Comparison of ENCODE assay signal across 1 cellular context in the genomic region with DNA sequence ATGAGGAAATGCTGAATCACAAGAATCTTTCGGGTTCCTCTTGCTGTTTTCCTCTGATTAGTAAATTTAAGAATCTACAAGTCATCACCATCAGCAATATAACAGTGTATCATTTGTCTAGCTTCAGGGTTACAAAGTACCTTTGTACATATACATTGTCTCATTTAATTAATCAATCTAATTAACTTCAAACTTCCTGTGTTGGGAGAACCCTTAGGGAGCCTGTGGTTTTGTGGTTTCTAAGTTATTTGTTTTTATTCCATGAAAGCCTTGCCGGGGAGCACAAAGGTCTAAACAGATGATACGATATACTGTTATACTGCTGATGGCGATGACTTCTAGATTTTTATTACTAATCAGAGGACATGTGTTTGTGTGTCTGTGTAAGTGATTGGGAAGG.
TF ChIP-seq lines count a peak whose summit lies in the region.

No MANE protein-coding gene starts in this region.

TF ChIP-seq in IMR-90, 13 proteins besides CTCF, POLR2A, EP300 and RAD21 (continued from another document):
- TF ChIP-seq USF2 (IDR thresholded peaks at IDR 0.05; ENCODE audit: low read depth, low read length) (no peak), MAZ (IDR thresholded peaks at IDR 0.05; ENCODE audit: borderline replicate concordance, low read depth, low read length) (no peak), BHLHE40 (IDR thresholded peaks at IDR 0.05; ENCODE audit: low read depth, low read length) (no peak)
